28 cellular contexts compared by ENCODE assay signal in the genomic region with DNA sequence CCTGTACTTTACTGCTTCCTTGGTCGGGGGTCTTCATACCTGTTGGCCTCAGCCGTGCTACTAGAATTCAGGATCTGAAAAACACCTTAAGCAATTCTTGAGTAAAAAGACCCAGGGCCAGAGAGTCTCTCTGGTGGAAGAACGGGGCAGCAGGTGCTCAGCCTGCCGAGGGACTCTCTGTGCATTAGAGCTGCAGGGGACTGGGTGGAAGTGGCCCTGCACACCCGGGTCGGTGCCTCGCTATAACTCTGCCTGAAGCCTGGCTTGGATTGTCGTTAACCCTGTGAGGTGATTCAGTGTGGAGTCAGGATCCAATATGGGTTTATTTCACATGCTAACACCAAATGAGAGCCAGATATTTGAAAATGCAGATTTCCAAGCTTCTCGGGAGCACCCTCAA. TPM values are rescaled to one million over a fixed set of nuclear protein-coding genes. Genes with fewer than 3 reads are reported as not detected.
"Had no signal": no experiment of that assay in that cellular context is flagged by ENCODE, and none has a peak within 500 bp of the region (broad histone marks: within the 10 kb centered on the region; RNA-seq: fewer than 3 reads in every experiment).

No MANE protein-coding gene starts in this region.

- H3K36me3 ChIP-seq: heart left ventricle, left ventricle myocardium inferior, right lobe of liver, upper lobe of right lung, WERI-Rb-1 had no signal

- H3K27me3 ChIP-seq: right lobe of liver had no signal

- H3K4me1 ChIP-seq: right lobe of liver, upper lobe of right lung had no signal

- H3K4me3 ChIP-seq: heart left ventricle, left ventricle myocardium inferior, lung, mucosa of descending colon, right lobe of liver, upper lobe of right lung had no signal

- ATAC-seq: activated T-cell treated with anti-CD3 and anti-CD28 coated beads, Interleukin-2, amount 50 U/mL, for 4 hours; activated T-helper 17 cell treated with anti-CD3 and anti-CD28 coated beads, Interleukin-2, amount 50 U/mL, for 72 hours; mucosa of descending colon; right lobe of liver; stimulated activated effector memory CD8-positive, alpha-beta T cell treated with anti-CD3 and anti-CD28 coated beads, Interleukin-12 subunit alpha, Interleukin-12 subunit beta, amount 100 ng/mL, for 72 hours; stimulated activated naive CD8-positive, alpha-beta T cell treated with anti-CD3 and anti-CD28 coated beads, Interleukin-15, amount 100 ng/mL, for 72 hours had no signal

- H3K4me1 Mint-ChIP-seq: activated CD4-positive, alpha-beta memory T cell treated with anti-CD3 and anti-CD28 coated beads, Interleukin-2, amount 10 ng/mL, durations not matched to agents 7 days and 5 days; activated CD4-positive, alpha-beta T cell treated with anti-CD3 and anti-CD28 coated beads, Interleukin-2, amount 10 ng/mL, durations not matched to agents 7 days and 5 days; activated T-helper 17 cell treated with anti-CD3 and anti-CD28 coated beads, Interleukin-2, amount 50 U/mL, for 72 hours; stimulated activated effector memory CD8-positive, alpha-beta T cell treated with anti-CD3 and anti-CD28 coated beads, Interleukin-12 subunit alpha, Interleukin-12 subunit beta, amount 100 ng/mL, for 72 hours; stimulated activated naive CD8-positive, alpha-beta T cell treated with anti-CD3 and anti-CD28 coated beads, Interleukin-15, amount 100 ng/mL, for 72 hours had no signal

- H3K36me3 Mint-ChIP-seq: natural killer cell treated with Interleukin-12 subunit alpha and Interleukin-12 subunit beta and Interleukin-15 and Interleukin-18, amount 100 ng/mL, for 72 hours; stimulated activated effector memory CD8-positive, alpha-beta T cell treated with anti-CD3 and anti-CD28 coated beads, Interleukin-12 subunit alpha, Interleukin-12 subunit beta, amount 100 ng/mL, for 72 hours had no signal

- H3K27ac ChIP-seq: heart left ventricle, left ventricle myocardium inferior, right lobe of liver, upper lobe of right lung, WERI-Rb-1 had no signal

- H3K27ac Mint-ChIP-seq: activated CD4-positive, alpha-beta memory T cell treated with anti-CD3 and anti-CD28 coated beads, Interleukin-2, amount 10 ng/mL, durations not matched to agents 7 days and 5 days; activated CD4-positive, alpha-beta T cell treated with anti-CD3 and anti-CD28 coated beads, Interleukin-2, amount 10 ng/mL, durations not matched to agents 7 days and 5 days; activated T-helper 17 cell treated with anti-CD3 and anti-CD28 coated beads, Interleukin-2, amount 50 U/mL, for 72 hours; natural killer cell treated with Interleukin-12 subunit alpha and Interleukin-12 subunit beta and Interleukin-15 and Interleukin-18, amount 100 ng/mL, for 72 hours; stimulated activated effector memory CD8-positive, alpha-beta T cell treated with anti-CD3 and anti-CD28 coated beads, Interleukin-12 subunit alpha, Interleukin-12 subunit beta, amount 100 ng/mL, for 72 hours; stimulated activated naive CD8-positive, alpha-beta T cell treated with anti-CD3 and anti-CD28 coated beads, Interleukin-15, amount 100 ng/mL, for 72 hours had no signal

- H3K4me3 Mint-ChIP-seq: activated CD4-positive, alpha-beta memory T cell treated with anti-CD3 and anti-CD28 coated beads, Interleukin-2, amount 10 ng/mL, durations not matched to agents 7 days and 5 days; activated CD4-positive, alpha-beta T cell treated with anti-CD3 and anti-CD28 coated beads, Interleukin-2, amount 10 ng/mL, durations not matched to agents 7 days and 5 days; activated T-cell treated with anti-CD3 and anti-CD28 coated beads, Interleukin-2, amount 50 U/mL, for 4 hours; activated T-helper 17 cell treated with anti-CD3 and anti-CD28 coated beads, Interleukin-2, amount 50 U/mL, for 72 hours; natural killer cell treated with Interleukin-12 subunit alpha and Interleukin-12 subunit beta and Interleukin-15 and Interleukin-18, amount 100 ng/mL, for 72 hours; stimulated activated effector memory CD8-positive, alpha-beta T cell treated with anti-CD3 and anti-CD28 coated beads, Interleukin-12 subunit alpha, Interleukin-12 subunit beta, amount 100 ng/mL, for 72 hours; stimulated activated naive CD8-positive, alpha-beta T cell treated with anti-CD3 and anti-CD28 coated beads, Interleukin-15, amount 100 ng/mL, for 72 hours had no signal

- DNase-seq: activated CD4-positive, alpha-beta memory T cell treated with anti-CD3 and anti-CD28 coated beads, Interleukin-2, amount 10 ng/mL, durations not matched to agents 7 days and 5 days; activated CD4-positive, alpha-beta T cell treated with anti-CD3 and anti-CD28 coated beads for 1 hour; activated CD4-positive, alpha-beta T cell treated with anti-CD3 and anti-CD28 coated beads, Interleukin-2, amount 10 ng/mL, durations not matched to agents 7 days and 5 days; activated CD8-positive, alpha-beta memory T cell treated with anti-CD3 and anti-CD28 coated beads, Interleukin-2, amount 50 U/mL, for 48 hours; activated naive CD4-positive, alpha-beta T cell treated with Interleukin-2 at 50 U/mL for 16 hours; activated T-cell treated with anti-CD3 and anti-CD28 coated beads, Interleukin-2, amount 50 U/mL, for 4 hours; amniotic stem cell; central memory CD4-positive, alpha-beta T cell; foreskin fibroblast; left ventricle myocardium inferior; mesendoderm; small intestine; stimulated activated CD4-positive, alpha-beta T cell treated with anti-CD3 and anti-CD28 coated beads, Interleukin-4, amount 100 ng/mL, for 24 hours; stimulated activated naive CD8-positive, alpha-beta T cell treated with anti-CD3 and anti-CD28 coated beads, Interleukin-15, amount 100 ng/mL, for 72 hours; substantia nigra; T1000; upper lobe of right lung; WERI-Rb-1 had no signal

- H3K9me3 ChIP-seq: heart left ventricle, left ventricle myocardium inferior, mucosa of descending colon, right lobe of liver, upper lobe of right lung had no signal

- H3K9me3 Mint-ChIP-seq: activated CD4-positive, alpha-beta memory T cell treated with anti-CD3 and anti-CD28 coated beads, Interleukin-2, amount 10 ng/mL, durations not matched to agents 7 days and 5 days; activated CD4-positive, alpha-beta T cell treated with anti-CD3 and anti-CD28 coated beads, Interleukin-2, amount 10 ng/mL, durations not matched to agents 7 days and 5 days; activated T-cell treated with anti-CD3 and anti-CD28 coated beads, Interleukin-2, amount 50 U/mL, for 4 hours; activated T-helper 17 cell treated with anti-CD3 and anti-CD28 coated beads, Interleukin-2, amount 50 U/mL, for 72 hours; natural killer cell treated with Interleukin-12 subunit alpha and Interleukin-12 subunit beta and Interleukin-15 and Interleukin-18, amount 100 ng/mL, for 72 hours; stimulated activated effector memory CD8-positive, alpha-beta T cell treated with anti-CD3 and anti-CD28 coated beads, Interleukin-12 subunit alpha, Interleukin-12 subunit beta, amount 100 ng/mL, for 72 hours; stimulated activated naive CD8-positive, alpha-beta T cell treated with anti-CD3 and anti-CD28 coated beads, Interleukin-15, amount 100 ng/mL, for 72 hours had no signal

RNA-seq across cellular contexts. Expression of gene C14orf180, which starts 35.2 kb away (rescaled TPM):
- total RNA-seq: activated CD4-positive, alpha-beta memory T cell treated with anti-CD3 and anti-CD28 coated beads, Interleukin-2, amount 10 ng/mL, durations not matched to agents 7 days and 5 days; activated CD4-positive, alpha-beta T cell treated with anti-CD3 and anti-CD28 coated beads, Interleukin-2, amount 10 ng/mL, durations not matched to agents 7 days and 5 days; activated T-cell treated with anti-CD3 and anti-CD28 coated beads, Interleukin-2, amount 50 U/mL, for 4 hours; activated T-helper 17 cell treated with anti-CD3 and anti-CD28 coated beads, Interleukin-2, amount 50 U/mL, for 72 hours; astrocyte; esophagus mucosa; natural killer cell treated with Interleukin-12 subunit alpha and Interleukin-12 subunit beta and Interleukin-15 and Interleukin-18, amount 100 ng/mL, for 72 hours; T-helper 1 cell treated with Interleukin-12 subunit alpha and Interleukin-12 subunit beta and Interleukin-4 antibody, amounts not matched to agents 30 ng/mL and 1 ng/mL, for 36 hours had no signal
